8 cellular contexts compared by ENCODE assay signal in the genomic region with DNA sequence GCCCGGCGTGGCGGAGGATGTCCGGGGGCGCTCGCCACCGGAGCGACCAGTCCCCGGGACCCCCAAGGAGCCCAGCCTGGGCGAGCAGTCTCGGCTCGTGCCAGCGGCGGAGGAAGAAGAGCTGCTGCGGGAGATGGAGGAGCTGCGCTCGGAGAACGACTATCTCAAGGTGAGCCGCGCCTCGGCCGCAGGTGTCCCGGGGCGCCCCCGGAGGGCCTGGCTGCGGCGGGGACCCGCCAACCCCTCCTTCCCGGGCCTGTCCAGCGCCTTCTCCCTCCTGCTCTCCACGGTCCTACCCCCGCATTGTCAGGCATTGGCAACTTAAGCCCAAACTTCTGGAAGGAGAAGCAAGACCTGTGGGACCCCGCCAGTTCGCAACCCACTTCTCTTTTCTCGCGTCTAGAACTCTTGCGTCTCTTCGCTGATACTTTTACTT. TPM values are rescaled to one million over a fixed set of nuclear protein-coding genes. Genes with fewer than 3 reads are reported as not detected.
A peak's percentile ranks its signal among the peaks of the same experiment; 100 is the strongest.
DNase-seq lines count a peak whose midpoint lies in the region; ATAC-seq and TF ChIP-seq lines count a peak whose summit lies in the region.

No MANE protein-coding gene starts in this region.

- no peaks in the 10 kb centered on the region for H3K9me3 ChIP-seq in DOHH2 (ENCODE audit: control insufficient read depth, insufficient read depth, low read length)
- H3K9me3 ChIP-seq in mammary epithelial cell (replicated peaks; ENCODE audit: insufficient read depth, low read length): no peaks in the 10 kb centered on the region
- no peaks in the 10 kb centered on the region for H3K9me3 ChIP-seq in muscle layer of colon (ENCODE audit: low read length)

- no peaks in the 10 kb centered on the region for H3K9me2 ChIP-seq in DOHH2 (replicated peaks; ENCODE audit: control insufficient read depth, low read length)

- H3K27ac ChIP-seq in DOHH2 (ENCODE audit: low read depth, low read length): no peak overlapping the region
- peak overlapping the region; percentile 56 for H3K27ac ChIP-seq in mammary epithelial cell (ENCODE audit: insufficient read depth, low read depth, low read length)
- H3K27ac ChIP-seq in muscle layer of colon (ENCODE audit: low read depth, low read length): peak overlapping the region; percentile 89

- intact Hi-C loops in mammary epithelial cell (cut with micrococcal nuclease): loop anchor here (5.0 kb wide), 2 partner anchors 81 to 431 kb away; a partner anchor contains a TSS

- H4K20me1 ChIP-seq in DOHH2 (ENCODE audit: control insufficient read depth, insufficient read depth, low read depth, low read length) (no peaks in the 10 kb centered on the region), mammary epithelial cell (ENCODE audit: insufficient read depth, low read length) (no peaks in the 10 kb centered on the region)

- BruUV-seq in mammary epithelial cell (replicated peaks; lab: Mats Ljungman, UMichigan): no TSS peak

- in situ Hi-C loops in mammary epithelial cell (cut with MboI; ENCODE audit: low sequenced_read_pairs in 2 of 2) (loop anchor here in 1 of 2 donors (10.0 kb wide), 1 partner anchor 278 kb away; no protein-coding TSS in a partner anchor), G401 (cut with HindIII; ENCODE audit: low sequenced_read_pairs) (no loop called here)

- H3K36me3 ChIP-seq in DOHH2 (ENCODE audit: control insufficient read depth, low read length): no peaks in the 10 kb centered on the region
- H3K36me3 ChIP-seq in mammary epithelial cell (ENCODE audit: insufficient read depth, low read length): peaks cover 5% of the 10 kb centered on the region
- H3K36me3 ChIP-seq in muscle layer of colon (ENCODE audit: insufficient read depth, low read length): no peaks in the 10 kb centered on the region

- CTCF ChIA-PET in mammary epithelial cell (lab: Charles Lee; ENCODE audit: low non-redundant PET): interaction anchor here (0.6 to 1.5 kb wide), 4 partner anchors 94 to 281 kb away, joined by 4 to 9 read pairs (median 6); no protein-coding TSS in a partner anchor

- WGBS in mammary epithelial cell (ENCODE audit: low coverage, missing lambda C conversion rate): 5% methylated on average over 20 of the region's 38 CpGs

- no peak for TF ChIP-seq POLR2A in GM18505 (IDR thresholded peaks at IDR 0.05; ENCODE audit: borderline replicate concordance, extremely low read depth, insufficient read depth, insufficient read length)

- peak overlapping the region; percentile 65 for H3K4me3 ChIP-seq in DOHH2 (ENCODE audit: low read length)
- H3K4me3 ChIP-seq in mammary epithelial cell (replicated peaks in 1 of 3; ENCODE audit: insufficient read depth in 1 of 3, low read depth in 2 of 3, low read length in 3 of 3): peak overlapping the region; percentile 65 to 85 (median 80)
- H3K4me3 ChIP-seq in muscle layer of colon (ENCODE audit: low read depth in 1 of 2, low read length in 2 of 2): peak overlapping the region; percentile 81 to 91

- peaks cover 7% of the 10 kb centered on the region; the same call in 1 of the 2 replicates for H3K79me2 ChIP-seq in DOHH2 (ENCODE audit: control insufficient read depth, low read length)
- H3K79me2 ChIP-seq in mammary epithelial cell (ENCODE audit: insufficient read depth, low read length): peaks cover 44% of the 10 kb centered on the region

- H3K9ac ChIP-seq in mammary epithelial cell (ENCODE audit: insufficient read depth, low read length): peak overlapping the region; percentile 73
- peak overlapping the region; percentile 82 for H3K9ac ChIP-seq in muscle layer of colon (ENCODE audit: low read length)

- DNase-seq in NCI-H510A (lab: John Stamatoyannopoulos, UW): peak; percentile 11
- no peak for DNase-seq in mammary epithelial cell
- DNase-seq in G401 (ENCODE audit: low spot score): no peak

- peaks cover 20% of the 10 kb centered on the region; the same call in 1 of the 2 replicates for H3K27me3 ChIP-seq in DOHH2 (ENCODE audit: control insufficient read depth, low read length)
- no peaks in the 10 kb centered on the region for H3K27me3 ChIP-seq in mammary epithelial cell (ENCODE audit: insufficient read depth, low read length)
- no peaks in the 10 kb centered on the region for H3K27me3 ChIP-seq in muscle layer of colon (ENCODE audit: control insufficient read depth in 1 of 2, insufficient read depth in 2 of 2, low read length in 2 of 2)

- peak overlapping the region; percentile 62 for H3K4me2 ChIP-seq in DOHH2 (ENCODE audit: low read length)
- H3K4me2 ChIP-seq in mammary epithelial cell (ENCODE audit: insufficient read depth, low read depth, low read length): peak overlapping the region; percentile 96

- H3K4me1 ChIP-seq in DOHH2 (ENCODE audit: control insufficient read depth, low read length) (peaks cover 20% of the 10 kb centered on the region), mammary epithelial cell (ENCODE audit: insufficient read depth, low read length) (peaks cover 12% of the 10 kb centered on the region), muscle layer of colon (ENCODE audit: insufficient read depth, low read length) (peaks cover 18% of the 10 kb centered on the region)

- TF ChIP-seq CTCF in DOHH2 (IDR thresholded peaks at IDR 0.05; ENCODE audit: low read depth, low read length, poor library complexity, severe bottlenecking): no peak
- TF ChIP-seq CTCF in mammary epithelial cell (conservative IDR thresholded peaks at IDR 0.05 in 1 of 2, IDR thresholded peaks at IDR 0.05 in 1 of 2; ENCODE audit: extremely low read depth in 1 of 2, insufficient read depth in 1 of 2, low read depth in 1 of 2, low read length in 2 of 2): no peak

- ATAC-seq in GM18505 (IDR thresholded peaks at IDR 0.05; ENCODE audit: unreplicated experiment) (no peak), GM21423 (IDR thresholded peaks at IDR 0.05; ENCODE audit: unreplicated experiment) (no peak), HG03442 (IDR thresholded peaks at IDR 0.05; ENCODE audit: unreplicated experiment) (no peak)

- dilution Hi-C loops in mammary epithelial cell (cut with HindIII; ENCODE audit: low sequenced_read_pairs): no loop called here

- peaks cover 3% of the 10 kb centered on the region; the same call in 1 of the 2 replicates for H3F3A ChIP-seq in DOHH2 (ENCODE audit: control insufficient read depth, insufficient read depth)

- H2AFZ ChIP-seq in mammary epithelial cell (ENCODE audit: low read depth, low read length): peak overlapping the region; percentile 79

RNA-seq across cellular contexts. Expression of a gene that starts 1.2 kb away (rescaled TPM):
- total RNA-seq in mammary epithelial cell: 10 to 100 TPM; 14.2 to 33.5 TPM
- 10.3 TPM for polyA plus RNA-seq in mammary epithelial cell
- polyA minus RNA-seq in mammary epithelial cell: 100 TPM
- 0.43 and 2.2 TPM in 2 replicates for total RNA-seq in G401 (2014; rRNA removed; shearing (Covaris generic))
